ENCODE assay signal across 8 cellular contexts in the genomic region with DNA sequence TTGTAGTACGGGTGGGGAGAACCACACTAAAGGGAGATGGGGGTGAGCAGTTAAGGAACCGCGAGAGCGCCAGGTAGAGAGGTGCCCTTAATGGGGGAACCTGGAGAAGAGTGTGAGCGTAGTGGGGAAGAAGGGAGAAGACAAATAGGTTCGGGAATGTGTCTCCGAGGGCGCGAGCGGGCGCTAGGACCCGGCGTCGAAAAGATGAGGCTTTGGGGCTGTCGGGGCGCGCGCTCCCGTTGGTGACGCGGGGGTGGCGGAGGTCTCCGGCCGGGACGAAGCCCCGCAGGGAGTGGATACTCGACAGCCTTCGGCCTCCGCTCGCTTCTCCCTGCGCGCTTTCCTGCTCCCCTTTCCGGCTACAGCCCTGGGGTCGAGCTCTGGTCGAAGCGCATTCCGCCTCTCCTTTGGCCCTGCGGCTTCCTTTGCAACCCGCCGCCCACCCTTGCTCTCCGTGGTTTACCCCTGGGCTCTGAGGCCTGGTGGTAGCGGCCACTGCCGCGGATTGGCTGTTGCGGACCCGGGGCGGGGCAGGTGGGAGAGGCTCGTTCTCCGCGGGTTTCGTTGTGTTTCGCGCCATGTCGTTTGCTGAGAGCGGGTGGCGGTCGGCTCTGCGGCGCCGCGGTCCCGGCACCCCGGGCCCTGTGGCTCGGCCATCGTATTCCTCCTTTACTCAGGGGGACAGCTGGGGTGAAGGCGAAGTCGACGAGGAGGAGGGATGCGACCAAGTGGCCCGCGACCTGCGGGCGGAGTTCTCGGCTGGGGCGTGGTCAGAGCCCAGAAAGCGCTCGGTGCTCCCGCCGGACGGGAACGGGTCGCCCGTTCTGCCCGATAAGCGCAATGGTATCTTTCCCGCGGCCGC.
DNase-seq lines count a peak whose midpoint lies in the region; ATAC-seq and TF ChIP-seq lines count a peak whose summit lies in the region.

A gene (plus strand): TSS at position 574 of the 862 bp plus-strand sequence. CDS start 5 bp downstream, at position 579.

- H3K27me3 Mint-ChIP-seq in central memory CD8-positive, alpha-beta T cell, result no peaks in the 10 kb centered on the region

- peak within 1 kb of the TSS; percentile 98 for H3K4me3 Mint-ChIP-seq in central memory CD8-positive, alpha-beta T cell

- peak; percentile 84 for DNase-seq in AG10803 (ENCODE audit: low read depth)
- DNase-seq in NCI-H446 treated with DMSO at 0.1 percent for 48 hours (lab: John Stamatoyannopoulos, UW), result peak; percentile 80
- DNase-seq in central memory CD8-positive, alpha-beta T cell (ENCODE audit: low spot score in 2 of 2), result peak; percentile 91 to 93
- DNase-seq in iris pigment epithelial cell (ENCODE audit: low read depth), result peak; percentile 94
- peak; percentile 87 for DNase-seq in stimulated activated CD4-positive, alpha-beta T cell treated with anti-CD3 and anti-CD28 coated beads, Interleukin-12 subunit alpha, Interleukin-12 subunit beta, amount 100 ng/mL, for 24 hours (ENCODE audit: low read depth in 2 of 2)

- peaks cover 56% of the 10 kb centered on the region for H3K4me1 Mint-ChIP-seq in central memory CD8-positive, alpha-beta T cell

- peak within 1 kb of the TSS; percentile 100 for H3K27ac Mint-ChIP-seq in central memory CD8-positive, alpha-beta T cell (ENCODE audit: low read depth)

- H3K4me3 ChIP-seq in AG10803 (ENCODE audit: low read length), result peak within 1 kb of the TSS; percentile 95

- ATAC-seq in HG03378 (IDR thresholded peaks at IDR 0.05; ENCODE audit: unreplicated experiment), result peak; percentile 69
- peak; percentile 65 to 69 for ATAC-seq in activated CD4-positive, CD25-positive, alpha-beta regulatory T cell treated with anti-CD3 and anti-CD28 coated beads, Interleukin-2, amount 50 U/mL, for 24 hours
- peak; percentile 66 for ATAC-seq in central memory CD8-positive, alpha-beta T cell (replicated peaks; ENCODE audit: extremely low read depth, poor library complexity, severe bottlenecking)

- H3K9me3 Mint-ChIP-seq in central memory CD8-positive, alpha-beta T cell, result no peaks in the 10 kb centered on the region

- peak; percentile 87 for TF ChIP-seq POLR2A in GM19099 (IDR thresholded peaks at IDR 0.05; ENCODE audit: extremely low read depth, insufficient read length, low read depth)

- TF ChIP-seq CTCF in AG10803 (conservative IDR thresholded peaks at IDR 0.05; ENCODE audit: low read length), result no peak

- H3K36me3 Mint-ChIP-seq in central memory CD8-positive, alpha-beta T cell (ENCODE audit: insufficient read depth), result peaks cover 40% of the 10 kb centered on the region

Comparison
In these comparisons a context has a peak if more than half of its experiments do, and no peak if none do; other contexts are left out.
1. Peak in every context shown above with its lines: DNase-seq, ATAC-seq and H3K4me3 ChIP-seq.